15 cellular contexts compared by ENCODE assay signal in the genomic region with DNA sequence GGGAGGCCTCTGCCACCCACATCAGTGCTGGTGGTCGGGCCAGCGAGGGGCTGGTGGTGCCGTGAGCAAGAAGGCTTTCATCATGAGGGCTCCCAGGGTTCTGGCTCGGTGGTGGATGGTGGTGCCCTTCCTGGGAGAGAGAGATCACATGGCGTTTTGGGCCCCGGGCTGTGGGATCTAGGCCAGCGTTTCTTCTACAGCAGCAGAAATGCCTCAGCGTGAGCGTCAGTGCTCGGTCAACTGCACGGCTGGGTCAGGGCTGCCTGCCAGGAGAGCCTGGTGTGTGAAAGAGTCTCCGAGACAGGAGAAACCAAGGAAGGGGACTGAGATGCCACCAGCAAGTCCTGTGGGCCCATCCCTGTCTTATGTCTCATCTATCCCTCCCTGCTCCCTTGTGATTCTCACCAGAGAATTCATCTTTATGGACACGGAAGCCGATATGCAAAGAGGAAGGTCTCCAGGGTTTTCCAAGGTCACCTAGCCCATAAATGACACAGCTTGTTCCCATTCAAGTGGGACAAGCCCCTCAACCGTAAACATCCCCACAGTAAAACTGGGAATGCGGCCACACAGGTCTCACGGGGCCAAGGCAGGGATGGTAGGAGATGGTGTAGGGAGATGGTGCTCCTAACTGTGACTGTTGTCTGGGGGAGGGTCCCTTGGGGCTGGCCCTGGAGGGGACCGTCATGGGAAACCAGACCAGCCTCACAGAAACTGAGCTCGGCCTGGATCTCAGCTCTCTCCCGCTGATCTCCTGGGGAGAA.
DNase-seq lines count a peak whose midpoint lies in the region; ATAC-seq and TF ChIP-seq lines count a peak whose summit lies in the region.
"Had no signal": no experiment of that assay in that cellular context is flagged by ENCODE, and none has a peak within 500 bp of the region (broad histone marks: within the 10 kb centered on the region; RNA-seq: fewer than 3 reads in every experiment).

No MANE protein-coding gene starts in this region.

- no CpG with 5 or more reads among the region's 20 CpGs for WGBS in mesendoderm (ENCODE audit: extremely low coverage, insufficient coverage, low lambda C conversion rate)

- intact Hi-C loops in tibial artery (cut with DNase I; ENCODE audit: low total_unique reads): no loop called here

- H3K27ac ChIP-seq in tibial artery (no peak overlapping the region), mesendoderm (ENCODE audit: low read depth, low read length) (no peak overlapping the region)
- H3K27ac ChIP-seq: body of pancreas, right lobe of liver had no signal

- no peaks in the 10 kb centered on the region for H3K79me1 ChIP-seq in mesendoderm (ENCODE audit: low read length)

- H3K36me3 ChIP-seq in tibial artery: no peaks in the 10 kb centered on the region
- no peaks in the 10 kb centered on the region for H3K36me3 ChIP-seq in mesendoderm (ENCODE audit: control insufficient read depth, insufficient read depth, low read length)
- H3K36me3 ChIP-seq: right lobe of liver had no signal

- H3K4me3 ChIP-seq in tibial artery: no peak overlapping the region
- H3K4me3 ChIP-seq in mesendoderm (ENCODE audit: low read length): no peak overlapping the region
- H3K4me3 ChIP-seq: body of pancreas, right lobe of liver had no signal

- H2AK5ac ChIP-seq in mesendoderm (ENCODE audit: low read length): no peak overlapping the region

- no peak for TF ChIP-seq CTCF in tibial artery (IDR thresholded peaks at IDR 0.05)

- H3K9me3 ChIP-seq in tibial artery: no peaks in the 10 kb centered on the region
- H3K9me3 ChIP-seq: body of pancreas, right lobe of liver had no signal

- no peak overlapping the region for H4K8ac ChIP-seq in mesendoderm (ENCODE audit: low read depth, low read length)

- H3K4me2 ChIP-seq in mesendoderm (ENCODE audit: low read length): no peak overlapping the region

- ATAC-seq in esophagus mucosa (peak; percentile 19), GM21423 (IDR thresholded peaks at IDR 0.05; ENCODE audit: unreplicated experiment) (no peak)
- ATAC-seq: body of pancreas, right lobe of liver, T-helper 17 cell had no signal

- peak; percentile 60 for DNase-seq in M059J (ENCODE audit: low read depth)
- peak; percentile 47 for DNase-seq in left kidney (ENCODE audit: low read depth, low spot score)
- peak; percentile 35 to 89 for DNase-seq in tibial artery
- DNase-seq in mesendoderm: no peak
- no peak for DNase-seq in middle frontal gyrus (ENCODE audit: extremely low spot score, low spot score)
- no peak for DNase-seq in stimulated activated CD8-positive, alpha-beta memory T cell treated with anti-CD3 and anti-CD28 coated beads, Interleukin-4, amount 100 ng/mL, for 48 hours
- DNase-seq: activated CD4-positive, alpha-beta T cell treated with anti-CD3 and anti-CD28 coated beads for 4 hours; body of pancreas; H9; NCI-H1436; NCI-H524 treated with DMSO at 0.1 percent for 48 hours; right lobe of liver; T-helper 17 cell had no signal

- H3K9ac ChIP-seq in mesendoderm (ENCODE audit: low read length): no peak overlapping the region

- H3K23ac ChIP-seq in mesendoderm (ENCODE audit: low read length): no peak overlapping the region

- H3K4ac ChIP-seq in mesendoderm (ENCODE audit: low read depth, low read length): no peak overlapping the region

- no peak overlapping the region for H3K56ac ChIP-seq in mesendoderm (ENCODE audit: low read length)

- H3K27me3 ChIP-seq in tibial artery: peaks cover 0 to 19% of the 10 kb centered on the region in 2 donors
- no peaks in the 10 kb centered on the region for H3K27me3 ChIP-seq in mesendoderm (ENCODE audit: insufficient read depth, low read length, poor library complexity)
- H3K27me3 ChIP-seq: right lobe of liver had no signal

- H3K4me1 ChIP-seq in tibial artery (peaks cover 3 to 20% (median 12%) of the 10 kb centered on the region in 4 donors), mesendoderm (ENCODE audit: control insufficient read depth, low read depth, low read length) (no peaks in the 10 kb centered on the region)
- H3K4me1 ChIP-seq: body of pancreas had no signal

- no peak overlapping the region for H2BK120ac ChIP-seq in mesendoderm (ENCODE audit: low read depth, low read length)

- no peaks in the 10 kb centered on the region for H3K79me2 ChIP-seq in mesendoderm (ENCODE audit: control insufficient read depth, insufficient read depth, low read length)

- H4K5ac ChIP-seq in mesendoderm (ENCODE audit: low read length): no peak overlapping the region

- no peak overlapping the region for H2BK5ac ChIP-seq in mesendoderm (ENCODE audit: low read length)

- no peak overlapping the region for H3K18ac ChIP-seq in mesendoderm (ENCODE audit: low read length)

- no peak overlapping the region for H2BK15ac ChIP-seq in mesendoderm (replicated peaks; ENCODE audit: low read depth)

Comparison
In these comparisons a context has a peak if more than half of its experiments do, and no peak if none do; other contexts are left out.
1. DNase-seq: peak in M059J (single experiment), left kidney (single experiment) and tibial artery (2 of 2); none in mesendoderm (single experiment), middle frontal gyrus (single experiment) and stimulated activated CD8-positive, alpha-beta memory T cell treated with anti-CD3 and anti-CD28 coated beads, Interleukin-4, amount 100 ng/mL, for 48 hours (single experiment).